1 cellular context compared by ENCODE assay signal in genomic region chr2:201049455-201049854, GRCh38.
TF ChIP-seq lines count a peak whose summit lies in the region.

No MANE protein-coding gene starts in this region.

TF ChIP-seq in HepG2, 621 proteins besides CTCF, POLR2A, EP300 and RAD21:
- TF ChIP-seq ZBTB33 (CRISPR knock-in tag; IDR thresholded peaks at IDR 0.05) (peak; percentile 73; the same call in 1 of the 2 replicates), U2AF2 (IDR thresholded peaks at IDR 0.05; ENCODE audit: low read depth, low read length) (no peak)
TF ChIP-seq in HepG2: peak in this region for 1.
